18 cellular contexts compared by ENCODE assay signal in genomic region chr1:147238053-147238902, GRCh38. TPM values are rescaled to one million over a fixed set of nuclear protein-coding genes. Genes with fewer than 3 reads are reported as not detected.
A peak's percentile ranks its signal among the peaks of the same experiment; 100 is the strongest.
DNase-seq lines count a peak whose midpoint lies in the region; ATAC-seq and TF ChIP-seq lines count a peak whose summit lies in the region.
"Had no signal": no experiment of that assay in that cellular context is flagged by ENCODE, and none has a peak within 500 bp of the region (broad histone marks: within the 10 kb centered on the region; RNA-seq: fewer than 3 reads in every experiment).

No MANE protein-coding gene starts in this region.

- H3K27ac Mint-ChIP-seq in progenitor cell of endocrine pancreas: peak overlapping the region; percentile 57
- H3K27ac Mint-ChIP-seq in stimulated activated memory B cell treated with anti-CD40 and anti-IgM and Interleukin-4, amounts not matched to agents 10 μg/mL and 1 μg/mL and 100 μg/mL, for 72 hours: no peak overlapping the region
- H3K27ac Mint-ChIP-seq: activated CD4-positive, alpha-beta memory T cell treated with anti-CD3 and anti-CD28 coated beads for 36 hours; GM23338; stimulated activated naive CD8-positive, alpha-beta T cell treated with anti-CD3 and anti-CD28 coated beads, Interleukin-15, Interleukin-2, amounts not matched to agents 100 ng/mL and 50 ng/mL, for 24 hours had no signal

- H3K4me3 ChIP-seq in epithelial cell of esophagus (ENCODE audit: low read length) (no peak overlapping the region), suprapubic skin (no peak overlapping the region)
- H3K4me3 ChIP-seq: GM23338, upper lobe of left lung had no signal

- no peak overlapping the region for H3K4me3 Mint-ChIP-seq in progenitor cell of endocrine pancreas (ENCODE audit: low read depth)
- H3K4me3 Mint-ChIP-seq in stimulated activated memory B cell treated with anti-CD40 and anti-IgM and Interleukin-4, amounts not matched to agents 10 μg/mL and 1 μg/mL and 100 μg/mL, for 72 hours: no peak overlapping the region
- H3K4me3 Mint-ChIP-seq: activated CD4-positive, alpha-beta memory T cell treated with anti-CD3 and anti-CD28 coated beads for 36 hours; GM23338; stimulated activated naive CD8-positive, alpha-beta T cell treated with anti-CD3 and anti-CD28 coated beads, Interleukin-15, Interleukin-2, amounts not matched to agents 100 ng/mL and 50 ng/mL, for 24 hours had no signal

- H3K9me3 Mint-ChIP-seq in progenitor cell of endocrine pancreas (ENCODE audit: low read depth): no peaks in the 10 kb centered on the region
- H3K9me3 Mint-ChIP-seq in stimulated activated memory B cell treated with anti-CD40 and anti-IgM and Interleukin-4, amounts not matched to agents 10 μg/mL and 1 μg/mL and 100 μg/mL, for 72 hours: no peaks in the 10 kb centered on the region
- H3K9me3 Mint-ChIP-seq: activated CD4-positive, alpha-beta memory T cell treated with anti-CD3 and anti-CD28 coated beads for 36 hours; stimulated activated naive CD8-positive, alpha-beta T cell treated with anti-CD3 and anti-CD28 coated beads, Interleukin-15, Interleukin-2, amounts not matched to agents 100 ng/mL and 50 ng/mL, for 24 hours had no signal

- H3K9me3 ChIP-seq in suprapubic skin: no peaks in the 10 kb centered on the region
- H3K9me3 ChIP-seq: upper lobe of left lung had no signal

- peaks cover 49% of the 10 kb centered on the region for H3K4me1 Mint-ChIP-seq in progenitor cell of endocrine pancreas (ENCODE audit: low read depth)
- peaks cover 4% of the 10 kb centered on the region for H3K4me1 Mint-ChIP-seq in stimulated activated memory B cell treated with anti-CD40 and anti-IgM and Interleukin-4, amounts not matched to agents 10 μg/mL and 1 μg/mL and 100 μg/mL, for 72 hours

- no peaks in the 10 kb centered on the region for H3K27me3 Mint-ChIP-seq in progenitor cell of endocrine pancreas
- no peaks in the 10 kb centered on the region for H3K27me3 Mint-ChIP-seq in stimulated activated memory B cell treated with anti-CD40 and anti-IgM and Interleukin-4, amounts not matched to agents 10 μg/mL and 1 μg/mL and 100 μg/mL, for 72 hours
- H3K27me3 Mint-ChIP-seq: activated CD4-positive, alpha-beta memory T cell treated with anti-CD3 and anti-CD28 coated beads for 36 hours had no signal

- WGBS in suprapubic skin: 76% methylated on average over 3 of the region's 3 CpGs

- H3K27ac ChIP-seq in suprapubic skin: no peak overlapping the region

- TF ChIP-seq CTCF in epithelial cell of esophagus (IDR thresholded peaks at IDR 0.05; ENCODE audit: insufficient read depth, low read depth, low read length, missing control alignments) (no peak), progenitor cell of endocrine pancreas (IDR thresholded peaks at IDR 0.05; ENCODE audit: unreplicated experiment) (no peak), suprapubic skin (IDR thresholded peaks at IDR 0.05) (no peak)

- ATAC-seq in stimulated activated memory B cell treated with anti-CD40 and anti-IgM and Interleukin-4, amounts not matched to agents 10 μg/mL and 1 μg/mL and 100 μg/mL, for 72 hours: no peak
- ATAC-seq: GM23338 had no signal

- peaks cover 11% of the 10 kb centered on the region for H3K4me1 ChIP-seq in suprapubic skin

- no peaks in the 10 kb centered on the region for H3K27me3 ChIP-seq in suprapubic skin
- H3K27me3 ChIP-seq: upper lobe of left lung had no signal

- peak; percentile 87 for DNase-seq in DMS53 treated with DMSO at 0.1 percent for 48 hours (lab: John Stamatoyannopoulos, UW; ENCODE audit: unreplicated experiment)
- DNase-seq in NCI-H2196 (lab: John Stamatoyannopoulos, UW; ENCODE audit: unreplicated experiment): peak; percentile 29
- peak; percentile 72 for DNase-seq in epithelial cell of esophagus (ENCODE audit: low read depth)
- DNase-seq in progenitor cell of endocrine pancreas (ENCODE audit: low spot score, unreplicated experiment): no peak
- DNase-seq in suprapubic skin (ENCODE audit: low spot score in 2 of 2): no peak
- no peak for DNase-seq in NCI-H446 treated with DMSO at 0.1 percent for 48 hours (lab: John Stamatoyannopoulos, UW)
- DNase-seq: activated CD4-positive, alpha-beta memory T cell treated with anti-CD3 and anti-CD28 coated beads for 36 hours; activated naive CD4-positive, alpha-beta T cell; anterior cingulate cortex; effector CD4-positive, alpha-beta T cell; NCI-H1436; NCI-H345; SHP77 treated with DMSO at 0.1 percent for 48 hours had no signal

- no peak for TF ChIP-seq POLR2A in suprapubic skin (IDR thresholded peaks at IDR 0.05)

- no peak for TF ChIP-seq EP300 in suprapubic skin (IDR thresholded peaks at IDR 0.05)

- H3K36me3 Mint-ChIP-seq in progenitor cell of endocrine pancreas (ENCODE audit: insufficient read depth): peaks cover 8% of the 10 kb centered on the region
- no peaks in the 10 kb centered on the region for H3K36me3 Mint-ChIP-seq in stimulated activated memory B cell treated with anti-CD40 and anti-IgM and Interleukin-4, amounts not matched to agents 10 μg/mL and 1 μg/mL and 100 μg/mL, for 72 hours
- H3K36me3 Mint-ChIP-seq: activated CD4-positive, alpha-beta memory T cell treated with anti-CD3 and anti-CD28 coated beads for 36 hours had no signal

- no peaks in the 10 kb centered on the region for H3K36me3 ChIP-seq in suprapubic skin
- H3K36me3 ChIP-seq: upper lobe of left lung had no signal

RNA-seq across cellular contexts. Expression of gene CHD1L, which starts 4.2 kb away (rescaled TPM):
- total RNA-seq in progenitor cell of endocrine pancreas (79.6 and 80.3 TPM in 2 replicates), suprapubic skin (10 to 100 TPM; 17.6 to 20.9 (median 18.4) TPM)

RNA-seq across cellular contexts. Expression of gene FMO5, which starts 13.1 kb away (rescaled TPM):
- 4.2 and 5.0 TPM in 2 replicates for total RNA-seq in progenitor cell of endocrine pancreas
- 10 to 100 TPM; 15.5 to 37.8 (median 30.4) TPM for total RNA-seq in suprapubic skin
- total RNA-seq: HT1080 had no signal

Comparison
In these comparisons a context has a peak if more than half of its experiments do, and no peak if none do; other contexts are left out.
1. DNase-seq: peak in DMS53 treated with DMSO at 0.1 percent for 48 hours (single experiment), NCI-H2196 (single experiment) and epithelial cell of esophagus (single experiment); none in progenitor cell of endocrine pancreas (single experiment), suprapubic skin (0 of 2) and NCI-H446 treated with DMSO at 0.1 percent for 48 hours (single experiment).